10 cellular contexts compared by ENCODE assay signal in the genomic region with DNA sequence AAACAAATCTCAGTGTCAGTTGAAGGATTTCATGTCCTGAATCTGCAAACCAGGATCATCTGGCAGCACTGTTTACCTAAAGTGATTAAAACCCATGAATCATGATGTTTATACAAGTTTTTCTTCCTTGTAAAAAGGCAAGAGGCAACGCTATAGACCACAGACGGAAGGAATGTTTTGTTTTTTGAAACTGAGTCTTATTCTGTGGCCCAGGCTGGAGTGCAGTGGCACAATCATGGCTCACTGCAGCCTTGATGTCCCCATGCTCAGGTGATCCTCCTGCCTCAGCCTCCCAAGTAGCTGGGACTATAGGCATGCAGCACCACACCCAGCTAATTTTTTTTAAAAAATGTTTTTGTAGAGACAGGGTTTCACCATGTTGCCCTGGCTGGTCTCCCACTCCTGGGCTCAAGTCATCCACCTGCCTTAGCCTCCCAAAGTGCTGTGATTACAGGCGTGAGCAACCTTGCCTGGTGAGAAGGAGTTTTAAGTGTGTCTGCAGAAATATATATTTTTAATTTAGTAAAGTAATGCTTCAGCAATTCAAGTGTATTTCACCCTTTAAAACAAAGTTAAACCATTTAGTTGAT. TPM values are rescaled to one million over a fixed set of nuclear protein-coding genes. Genes with fewer than 3 reads are reported as not detected.
A peak's percentile ranks its signal among the peaks of the same experiment; 100 is the strongest.
DNase-seq lines count a peak whose midpoint lies in the region; TF ChIP-seq lines count a peak whose summit lies in the region.
"Had no signal": no experiment of that assay in that cellular context is flagged by ENCODE, and none has a peak within 500 bp of the region (broad histone marks: within the 10 kb centered on the region; RNA-seq: fewer than 3 reads in every experiment).

No MANE protein-coding gene starts in this region.

- H3K27ac ChIP-seq in smooth muscle cell (ENCODE audit: low read depth): peak overlapping the region; percentile 55
- H3K27ac ChIP-seq: left ventricle myocardium inferior had no signal

- CTCF ChIA-PET in HEK293T (lab: Yijun Ruan, JAX): interaction anchor here (1.3 kb wide), 1 partner anchor 71 kb away, joined by 3 read pairs; no protein-coding TSS in a partner anchor

- H3K36me3 ChIP-seq in smooth muscle cell (ENCODE audit: low read depth): no peaks in the 10 kb centered on the region
- H3K36me3 ChIP-seq: left ventricle myocardium inferior had no signal

- no peaks in the 10 kb centered on the region for H4K20me1 ChIP-seq in smooth muscle cell (ENCODE audit: low read depth)

- in situ Hi-C loops in astrocyte of the cerebellum (cut with HindIII; ENCODE audit: low sequenced_read_pairs): loop anchor here (5.0 kb wide), 1 partner anchor 41 kb away; no protein-coding TSS in a partner anchor

- H3K4me3 ChIP-seq in astrocyte of the cerebellum (ENCODE audit: low read depth, low read length): no peak overlapping the region
- H3K4me3 ChIP-seq in foreskin fibroblast (ENCODE audit: low read depth in 1 of 2, low read length in 2 of 2): no peak overlapping the region
- no peak overlapping the region for H3K4me3 ChIP-seq in smooth muscle cell
- H3K4me3 ChIP-seq: left ventricle myocardium inferior had no signal

- 35% methylated on average over 3 of the region's 3 CpGs for WGBS in smooth muscle cell (ENCODE audit: low lambda C conversion rate)

- no peak overlapping the region for H3K9ac ChIP-seq in smooth muscle cell (ENCODE audit: low read depth)

- DNase-seq in HEK293T (ENCODE audit: extremely low spot score) (peak; percentile 29), astrocyte of the cerebellum (ENCODE audit: low read depth) (peak; percentile 28), foreskin fibroblast (peak; percentile 50 to 76), smooth muscle cell (lab: John Stamatoyannopoulos, UW; ENCODE audit: unreplicated experiment) (no peak), SKM-1 treated with dmso at 0.1 percent for 144 hours (lab: John Stamatoyannopoulos, UW; ENCODE audit: unreplicated experiment) (no peak), RKO (ENCODE audit: low spot score) (no peak), activated T-cell treated with anti-CD3 and anti-CD28 coated beads for 4 hours (no peak)
- DNase-seq: effector memory CD4-positive, alpha-beta T cell; left ventricle myocardium inferior; NCI-H526 had no signal

- TF ChIP-seq CTCF in astrocyte of the cerebellum (IDR thresholded peaks at IDR 0.05; ENCODE audit: low read depth, low read length, missing control alignments) (no peak), foreskin fibroblast (IDR thresholded peaks at IDR 0.05; ENCODE audit: low read depth, low read length) (no peak), smooth muscle cell (IDR thresholded peaks at IDR 0.05; ENCODE audit: borderline replicate concordance, insufficient read depth, poor library complexity, severe bottlenecking) (no peak)

- no peak overlapping the region for H2AFZ ChIP-seq in smooth muscle cell (ENCODE audit: low read depth)

- H3K79me2 ChIP-seq in smooth muscle cell (ENCODE audit: low read depth): no peaks in the 10 kb centered on the region

- H3K4me1 ChIP-seq in smooth muscle cell (ENCODE audit: low read depth): no peaks in the 10 kb centered on the region

- POLR2A ChIA-PET in HEK293T (lab: Yijun Ruan, JAX): interaction anchor here (2.2 kb wide), 1 partner anchor 30 kb away, joined by 12 read pairs; a partner anchor contains a TSS

- H3K9me3 ChIP-seq in smooth muscle cell (replicated peaks; ENCODE audit: low read depth): no peaks in the 10 kb centered on the region
- H3K9me3 ChIP-seq: left ventricle myocardium inferior had no signal

- peaks cover 8% of the 10 kb centered on the region for H3F3A ChIP-seq in smooth muscle cell (ENCODE audit: low read depth)

- peak overlapping the region; percentile 47 for H3K4me2 ChIP-seq in smooth muscle cell

- no peaks in the 10 kb centered on the region for H3K27me3 ChIP-seq in smooth muscle cell (ENCODE audit: low read depth)

TF ChIP-seq in HEK293T, 16 proteins besides CTCF, POLR2A, EP300 and RAD21:
- TF ChIP-seq L3MBTL2 (conservative IDR thresholded peaks at IDR 0.05) (no peak), NFRKB (IDR thresholded peaks at IDR 0.05) (no peak), BHLHE40 (IDR thresholded peaks at IDR 0.05; ENCODE audit: borderline replicate concordance) (no peak), FOXM1 (IDR thresholded peaks at IDR 0.05; ENCODE audit: borderline replicate concordance) (no peak), CTBP1 (IDR thresholded peaks at IDR 0.05; ENCODE audit: borderline replicate concordance) (peak; percentile 62; the same call in 1 of the 2 replicates), TARDBP (IDR thresholded peaks at IDR 0.05) (no peak), LEF1 (IDR thresholded peaks at IDR 0.05; ENCODE audit: borderline replicate concordance) (no peak), FOXA1 (IDR thresholded peaks at IDR 0.05) (no peak), FOXK2 (IDR thresholded peaks at IDR 0.05) (no peak)
- TF ChIP-seq, protein P1, sequence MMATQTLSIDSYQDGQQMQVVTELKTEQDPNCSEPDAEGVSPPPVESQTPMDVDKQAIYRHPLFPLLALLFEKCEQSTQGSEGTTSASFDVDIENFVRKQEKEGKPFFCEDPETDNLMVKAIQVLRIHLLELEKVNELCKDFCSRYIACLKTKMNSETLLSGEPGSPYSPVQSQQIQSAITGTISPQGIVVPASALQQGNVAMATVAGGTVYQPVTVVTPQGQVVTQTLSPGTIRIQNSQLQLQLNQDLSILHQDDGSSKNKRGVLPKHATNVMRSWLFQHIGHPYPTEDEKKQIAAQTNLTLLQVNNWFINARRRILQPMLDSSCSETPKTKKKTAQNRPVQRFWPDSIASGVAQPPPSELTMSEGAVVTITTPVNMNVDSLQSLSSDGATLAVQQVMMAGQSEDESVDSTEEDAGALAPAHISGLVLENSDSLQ (IDR thresholded peaks at IDR 0.05): peak; percentile 84
TF ChIP-seq in HEK293T: peak in this region for 2.

RNA-seq across cellular contexts. Expression of a gene that starts 30.0 kb away (rescaled TPM):
- 15.1 and 16.6 TPM in 2 replicates for total RNA-seq in smooth muscle cell
- polyA plus RNA-seq in smooth muscle cell: 4.5 and 4.6 TPM in 2 replicates

Comparison
In these comparisons a context has a peak if more than half of its experiments do, and no peak if none do; other contexts are left out.
1. DNase-seq: peak in HEK293T (single experiment), astrocyte of the cerebellum (single experiment) and foreskin fibroblast (2 of 2); none in smooth muscle cell (single experiment), SKM-1 treated with dmso at 0.1 percent for 144 hours (single experiment), RKO (single experiment) and activated T-cell treated with anti-CD3 and anti-CD28 coated beads for 4 hours (single experiment).